Comparison of ENCODE assay signal across 15 cellular contexts in genomic region chr3:152742368-152743347, GRCh38.
DNase-seq lines count a peak whose midpoint lies in the region; ATAC-seq and TF ChIP-seq lines count a peak whose summit lies in the region.
"Had no signal": no experiment of that assay in that cellular context is flagged by ENCODE, and none has a peak within 500 bp of the region (broad histone marks: within the 10 kb centered on the region; RNA-seq: fewer than 3 reads in every experiment).

No MANE protein-coding gene starts in this region.

- H4K91ac ChIP-seq in H9 (ENCODE audit: insufficient read length, low read depth, low read length): no peak overlapping the region

- H3K9me3 ChIP-seq in ovary (no peaks in the 10 kb centered on the region), H9 (ENCODE audit: control insufficient read depth, low read depth, low read length) (no peaks in the 10 kb centered on the region)
- H3K9me3 ChIP-seq: lower lobe of right lung, sigmoid colon had no signal

- H3K23me2 ChIP-seq in H9 (ENCODE audit: insufficient read length, low read depth, low read length, poor library complexity, severe bottlenecking): no peaks in the 10 kb centered on the region

- no peaks in the 10 kb centered on the region for H3K79me2 ChIP-seq in H9 (ENCODE audit: insufficient read depth, low read length)

- peak; percentile 41 for ATAC-seq in GM19324 (IDR thresholded peaks at IDR 0.05; ENCODE audit: low FRiP score, unreplicated experiment)
- ATAC-seq in GM21786 (IDR thresholded peaks at IDR 0.05; ENCODE audit: unreplicated experiment): peak; percentile 66
- ATAC-seq in HG03354 (IDR thresholded peaks at IDR 0.05; ENCODE audit: poor library complexity, severe bottlenecking, unreplicated experiment): peak; percentile 62
- ATAC-seq in stimulated activated memory B cell treated with anti-CD40 and anti-IgM and Interleukin-4, amounts not matched to agents 10 μg/mL and 1 μg/mL and 100 μg/mL, for 72 hours: peak; percentile 51
- ATAC-seq in HG03095 (IDR thresholded peaks at IDR 0.05; ENCODE audit: unreplicated experiment): no peak
- ATAC-seq: lower lobe of right lung, WTC11 had no signal

- H4K20me1 ChIP-seq in H9 (ENCODE audit: control insufficient read depth, insufficient read depth, insufficient read length): no peaks in the 10 kb centered on the region

- H3K27ac ChIP-seq in ovary (no peak overlapping the region), H9 (ENCODE audit: insufficient read length, low read depth, low read length) (no peak overlapping the region)
- H3K27ac ChIP-seq: lower lobe of right lung, sigmoid colon had no signal

- H2AK5ac ChIP-seq in H9 (ENCODE audit: insufficient read length, low read length): no peak overlapping the region

- 68 to 77% (median 75%) methylated on average over 2 of the region's 2 CpGs for WGBS in ovary, 3 donors
- WGBS in H9 (ENCODE audit: extremely low coverage, insufficient read length, low lambda C conversion rate): no CpG with 5 or more reads among the region's 2 CpGs

- no peak overlapping the region for H3K18ac ChIP-seq in H9 (ENCODE audit: insufficient read length, low read depth, low read length)

- no peak overlapping the region for H2BK5ac ChIP-seq in H9 (ENCODE audit: insufficient read length, low read length)

- H2BK20ac ChIP-seq in H9 (ENCODE audit: low read depth, low read length, poor library complexity, severe bottlenecking): no peak overlapping the region

- no peak for TF ChIP-seq EP300 in ovary (IDR thresholded peaks at IDR 0.05)

- no peak overlapping the region for H4K5ac ChIP-seq in H9 (ENCODE audit: insufficient read length, low read depth, low read length)

- no peak overlapping the region for H3K9ac ChIP-seq in H9 (ENCODE audit: extremely low read depth, insufficient read length, low read length)

- no peak overlapping the region for H3K4me3 ChIP-seq in ovary
- H3K4me3 ChIP-seq: lower lobe of right lung, sigmoid colon had no signal

- H3K14ac ChIP-seq in H9 (ENCODE audit: insufficient read depth, low read length): no peak overlapping the region

- H3K27ac Mint-ChIP-seq in stimulated activated memory B cell treated with anti-CD40 and anti-IgM and Interleukin-4, amounts not matched to agents 10 μg/mL and 1 μg/mL and 100 μg/mL, for 72 hours: no peak overlapping the region
- H3K27ac Mint-ChIP-seq in H9: no peak overlapping the region; a peak in 1 of 7 replicates
- H3K27ac Mint-ChIP-seq: WTC11 had no signal

- H2AFZ ChIP-seq in H9 (ENCODE audit: low read length): no peak overlapping the region

- H2BK12ac ChIP-seq in H9 (ENCODE audit: insufficient read length, low read depth, low read length): no peak overlapping the region

- no peak for TF ChIP-seq POLR2A in ovary (IDR thresholded peaks at IDR 0.05)

- no peak overlapping the region for H3T11ph ChIP-seq in H9 (ENCODE audit: low read length)

- H3K36me3 ChIP-seq in ovary: no peaks in the 10 kb centered on the region
- H3K36me3 ChIP-seq: lower lobe of right lung, sigmoid colon had no signal

- no peaks in the 10 kb centered on the region for H3K4me1 Mint-ChIP-seq in stimulated activated memory B cell treated with anti-CD40 and anti-IgM and Interleukin-4, amounts not matched to agents 10 μg/mL and 1 μg/mL and 100 μg/mL, for 72 hours
- H3K4me1 Mint-ChIP-seq in H9: peaks cover 13 to 14% of the 10 kb centered on the region in 2 experiments

- peaks cover 5% of the 10 kb centered on the region for H3K27me3 Mint-ChIP-seq in stimulated activated memory B cell treated with anti-CD40 and anti-IgM and Interleukin-4, amounts not matched to agents 10 μg/mL and 1 μg/mL and 100 μg/mL, for 72 hours
- H3K27me3 Mint-ChIP-seq in H9 (ENCODE audit: low read depth): peaks cover 5% of the 10 kb centered on the region

- H3K4me1 ChIP-seq in ovary (ENCODE audit: insufficient read depth) (no peaks in the 10 kb centered on the region), H9 (ENCODE audit: insufficient read depth, low read length) (peaks cover 2% of the 10 kb centered on the region; the same call in 1 of the 2 replicates)
- H3K4me1 ChIP-seq: lower lobe of right lung had no signal

- no peaks in the 10 kb centered on the region for H3K27me3 ChIP-seq in ovary
- no peaks in the 10 kb centered on the region for H3K27me3 ChIP-seq in H9 (ENCODE audit: insufficient read depth, low read length)
- H3K27me3 ChIP-seq: sigmoid colon had no signal

- H3K23ac ChIP-seq in H9 (ENCODE audit: insufficient read length, low read depth, low read length): no peak overlapping the region

- H3K4me3 Mint-ChIP-seq in stimulated activated memory B cell treated with anti-CD40 and anti-IgM and Interleukin-4, amounts not matched to agents 10 μg/mL and 1 μg/mL and 100 μg/mL, for 72 hours: no peak overlapping the region
- no peak overlapping the region for H3K4me3 Mint-ChIP-seq in H9
- H3K4me3 Mint-ChIP-seq: neural crest cell, WTC11 had no signal

- DNase-seq in ovary (no peak), H9 (no peak)
- DNase-seq: activated T-cell treated with anti-CD3 and anti-CD28 coated beads for 4 hours, lower lobe of right lung, NCI-H1092, NCI-H226, OCI-M1, sigmoid colon had no signal

- no peak overlapping the region for H2BK15ac ChIP-seq in H9 (ENCODE audit: low read depth, low read length)

- no peak overlapping the region for H2BK120ac ChIP-seq in H9 (ENCODE audit: low read depth, low read length, poor library complexity, severe bottlenecking)

- H3K4me2 ChIP-seq in H9 (ENCODE audit: insufficient read depth, insufficient read length, low read length): no peak overlapping the region

- H3K36me3 Mint-ChIP-seq in stimulated activated memory B cell treated with anti-CD40 and anti-IgM and Interleukin-4, amounts not matched to agents 10 μg/mL and 1 μg/mL and 100 μg/mL, for 72 hours: no peaks in the 10 kb centered on the region
- no peaks in the 10 kb centered on the region; a peak in 1 of 7 replicates for H3K36me3 Mint-ChIP-seq in H9 (ENCODE audit: insufficient read depth in 1 of 3, low read depth in 3 of 3)
- H3K36me3 Mint-ChIP-seq: WTC11 had no signal

- no peak overlapping the region for H3K4ac ChIP-seq in H9 (ENCODE audit: low read depth, low read length)

- H4K8ac ChIP-seq in H9 (replicated peaks; ENCODE audit: insufficient read length, low read depth, low read length): no peak overlapping the region

- no peaks in the 10 kb centered on the region for H3K9me3 Mint-ChIP-seq in stimulated activated memory B cell treated with anti-CD40 and anti-IgM and Interleukin-4, amounts not matched to agents 10 μg/mL and 1 μg/mL and 100 μg/mL, for 72 hours
- no peaks in the 10 kb centered on the region; a peak in 2 of 5 replicates for H3K9me3 Mint-ChIP-seq in H9

- intact Hi-C loops in ovary (cut with DNase I): no loop called here

- H3K56ac ChIP-seq in H9 (ENCODE audit: insufficient read length, low read depth, low read length): no peak overlapping the region

- no peaks in the 10 kb centered on the region for H3K79me1 ChIP-seq in H9 (ENCODE audit: insufficient read depth, low read depth, low read length, poor library complexity, severe bottlenecking)

- TF ChIP-seq CTCF in ovary (IDR thresholded peaks at IDR 0.05) (no peak), H9 (conservative IDR thresholded peaks at IDR 0.05) (no peak)
